19 cellular contexts compared by ENCODE assay signal in genomic region chr10:26837139-26837538, GRCh38.
DNase-seq lines count a peak whose midpoint lies in the region; ATAC-seq and TF ChIP-seq lines count a peak whose summit lies in the region.
"Had no signal": no experiment of that assay in that cellular context is flagged by ENCODE, and none has a peak within 500 bp of the region (broad histone marks: within the 10 kb centered on the region; RNA-seq: fewer than 3 reads in every experiment).

No MANE protein-coding gene starts in this region.

- peaks cover 99% of the 10 kb centered on the region for H3K79me2 ChIP-seq in OCI-LY3 (ENCODE audit: low read length)

- H3K4me1 ChIP-seq in OCI-LY3 (ENCODE audit: low read length), result peaks cover 20% of the 10 kb centered on the region
- H3K4me1 ChIP-seq: parathyroid adenoma had no signal

- no peak for TF ChIP-seq CTCF in OCI-LY3 (IDR thresholded peaks at IDR 0.05; ENCODE audit: low read depth, low read length)

- no peak overlapping the region for H2AFZ ChIP-seq in OCI-LY3 (ENCODE audit: low read depth, low read length)
- H2AFZ ChIP-seq: parathyroid adenoma had no signal

- H3K9ac ChIP-seq in OCI-LY3 (ENCODE audit: low read length), result no peak overlapping the region
- H3K9ac ChIP-seq: parathyroid adenoma, SK-N-SH had no signal

- peak overlapping the region in 1 of 2 donors; percentile 38 for H3K27ac Mint-ChIP-seq in effector memory CD8-positive, alpha-beta T cell
- H3K27ac Mint-ChIP-seq: stimulated activated naive CD8-positive, alpha-beta T cell treated with anti-CD3 and anti-CD28 coated beads, Interleukin-15, Interleukin-2, amounts not matched to agents 100 ng/mL and 50 ng/mL, for 24 hours had no signal

- H3K36me3 Mint-ChIP-seq in effector memory CD8-positive, alpha-beta T cell (ENCODE audit: insufficient read depth), result peaks cover 26% of the 10 kb centered on the region

- no peak overlapping the region for H3K27ac ChIP-seq in OCI-LY3 (ENCODE audit: low read length)
- H3K27ac ChIP-seq: heart left ventricle, parathyroid adenoma, upper lobe of left lung had no signal

- DNase-seq in NOMO-1 treated with DMSO at 0.1 percent for 48 hours (lab: John Stamatoyannopoulos, UW; ENCODE audit: unreplicated experiment), result peak; percentile 53
- no peak for DNase-seq in NOMO-1 treated with dmso at 0.1 percent for 144 hours (lab: John Stamatoyannopoulos, UW; ENCODE audit: unreplicated experiment)
- DNase-seq in effector memory CD8-positive, alpha-beta T cell, result no peak
- DNase-seq in GM19240 (ENCODE audit: insufficient read length, low spot score), result no peak
- no peak for DNase-seq in stimulated activated naive CD4-positive, alpha-beta T cell (lab: John Stamatoyannopoulos, UW)
- DNase-seq: 8988T, activated gamma-delta T cell treated with Interleukin-2 at 50 U/mL for 16 hours, HCEC 1CT, heart left ventricle, NCI-H1048, NCI-H524 treated with DMSO at 0.1 percent for 48 hours, SK-N-SH, upper lobe of left lung had no signal

- peaks cover 53 to 76% of the 10 kb centered on the region in 2 donors for H3K4me1 Mint-ChIP-seq in effector memory CD8-positive, alpha-beta T cell (ENCODE audit: low read depth in 2 of 2)

- H3K4me3 ChIP-seq in OCI-LY3 (ENCODE audit: low read length), result no peak overlapping the region
- H3K4me3 ChIP-seq: heart left ventricle, upper lobe of left lung had no signal

- H3K27me3 Mint-ChIP-seq in effector memory CD8-positive, alpha-beta T cell, result no peaks in the 10 kb centered on the region
- H3K27me3 Mint-ChIP-seq: IgD-negative memory B cell; stimulated activated naive CD8-positive, alpha-beta T cell treated with anti-CD3 and anti-CD28 coated beads, Interleukin-15, Interleukin-2, amounts not matched to agents 100 ng/mL and 50 ng/mL, for 24 hours had no signal

- no peak overlapping the region for H3K4me3 Mint-ChIP-seq in effector memory CD8-positive, alpha-beta T cell
- H3K4me3 Mint-ChIP-seq: stimulated activated naive CD8-positive, alpha-beta T cell treated with anti-CD3 and anti-CD28 coated beads, Interleukin-15, Interleukin-2, amounts not matched to agents 100 ng/mL and 50 ng/mL, for 24 hours had no signal

- no peaks in the 10 kb centered on the region for H3K27me3 ChIP-seq in OCI-LY3 (ENCODE audit: low read depth, low read length)
- H3K27me3 ChIP-seq: heart left ventricle, upper lobe of left lung had no signal

- peaks cover 97% of the 10 kb centered on the region for H4K20me1 ChIP-seq in OCI-LY3 (ENCODE audit: insufficient read depth, low read length)

- peak; percentile 28 for ATAC-seq in effector memory CD8-positive, alpha-beta T cell (replicated peaks)
- ATAC-seq in GM21528 (IDR thresholded peaks at IDR 0.05; ENCODE audit: low FRiP score, unreplicated experiment) (no peak), HG02678 (IDR thresholded peaks at IDR 0.05; ENCODE audit: unreplicated experiment) (no peak)

- 0 out of 2 replicates have a peak overlapping the region, but pooled peaks have one; percentile 16 for H3K4me2 ChIP-seq in OCI-LY3 (ENCODE audit: low read length)
- H3K4me2 ChIP-seq: SK-N-SH had no signal

- no peaks in the 10 kb centered on the region for H3K9me3 Mint-ChIP-seq in effector memory CD8-positive, alpha-beta T cell
- H3K9me3 Mint-ChIP-seq: IgD-negative memory B cell; stimulated activated naive CD8-positive, alpha-beta T cell treated with anti-CD3 and anti-CD28 coated beads, Interleukin-15, Interleukin-2, amounts not matched to agents 100 ng/mL and 50 ng/mL, for 24 hours had no signal

- peaks cover 15% of the 10 kb centered on the region for H3K36me3 ChIP-seq in OCI-LY3 (replicated peaks; ENCODE audit: low read depth, low read length)
- H3K36me3 ChIP-seq: heart left ventricle, upper lobe of left lung had no signal

- H3K9me3 ChIP-seq in OCI-LY3 (ENCODE audit: insufficient read depth, low read length), result no peaks in the 10 kb centered on the region
- H3K9me3 ChIP-seq: heart left ventricle, SK-N-SH, upper lobe of left lung had no signal
